25 cellular contexts compared by ENCODE assay signal in the genomic region with DNA sequence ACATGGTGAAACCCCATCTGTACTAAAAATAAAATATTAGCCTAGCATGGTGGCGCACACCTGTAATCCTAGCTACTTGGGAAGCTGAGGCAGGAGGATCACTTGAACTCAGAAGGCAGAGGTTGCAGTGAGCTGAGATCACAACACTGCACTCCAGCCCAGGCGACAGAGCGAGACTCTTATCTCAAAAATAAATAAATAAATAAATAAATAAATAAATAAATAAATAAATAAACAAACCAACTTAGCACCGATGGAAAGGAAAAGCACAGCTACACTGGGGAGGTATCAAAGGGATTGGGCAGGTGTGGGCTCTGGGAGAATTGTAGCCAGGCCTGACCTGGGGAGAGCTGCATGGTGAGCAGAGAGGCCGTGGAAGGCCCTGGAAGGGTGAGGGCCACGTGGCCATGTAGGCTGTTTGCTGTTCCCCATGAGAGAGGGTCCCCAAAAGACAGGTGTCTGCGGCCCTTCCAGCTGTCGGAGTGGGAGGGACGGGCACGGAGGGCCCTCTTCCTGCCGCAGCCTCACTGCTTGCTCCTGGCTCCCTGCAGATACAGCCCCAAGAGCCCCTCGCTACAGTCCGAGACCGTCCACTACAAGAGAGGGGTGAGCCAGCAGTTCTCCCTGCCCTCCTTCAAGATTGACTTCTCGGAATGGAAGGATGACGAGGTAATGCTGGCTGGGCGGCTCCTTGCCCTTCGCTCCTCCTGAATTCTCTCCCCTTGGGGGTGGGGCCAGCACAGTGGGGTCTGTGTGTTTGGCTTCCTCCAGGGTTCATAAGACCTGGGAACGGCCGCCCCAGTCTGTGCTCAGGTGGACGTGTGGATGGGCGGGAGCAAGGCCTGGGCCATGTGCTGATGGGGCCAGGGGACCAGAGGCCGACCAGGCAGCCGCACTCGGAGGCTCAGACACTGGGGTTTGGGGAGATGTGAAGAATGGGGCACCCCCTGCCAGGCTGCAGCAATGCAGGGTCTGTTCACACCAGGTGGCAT. TPM values are rescaled to one million over a fixed set of nuclear protein-coding genes. Genes with fewer than 3 reads are reported as not detected.
DNase-seq lines count a peak whose midpoint lies in the region; ATAC-seq, FAIRE-seq and TF ChIP-seq lines count a peak whose summit lies in the region.
"Had no signal": no experiment of that assay in that cellular context is flagged by ENCODE, and none has a peak within 500 bp of the region (broad histone marks: within the 10 kb centered on the region; RNA-seq: fewer than 3 reads in every experiment).

No MANE protein-coding gene starts in this region.

- no peak overlapping the region for H2BK20ac ChIP-seq in IMR-90 (ENCODE audit: low read depth, low read length)
- no peak overlapping the region for H2BK20ac ChIP-seq in H1 (ENCODE audit: low read length)

- dilution Hi-C loops in IMR-90 (cut with HindIII; ENCODE audit: low sequenced_read_pairs, unreplicated experiment) = no loop called here

- no peaks in the 10 kb centered on the region for H3K9me1 ChIP-seq in IMR-90 (ENCODE audit: insufficient read depth, low read length)

- H3K14ac ChIP-seq in IMR-90 (replicated peaks; ENCODE audit: low read depth, low read length) (no peak overlapping the region), H1 (ENCODE audit: insufficient read length) (no peak overlapping the region), neuronal stem cell (ENCODE audit: low read length) (no peak overlapping the region)

- no peak overlapping the region for H3K23ac ChIP-seq in IMR-90 (ENCODE audit: low read depth, low read length)
- H3K23ac ChIP-seq in H1 (ENCODE audit: insufficient read length) = no peak overlapping the region
- H3K23ac ChIP-seq in neuronal stem cell (ENCODE audit: low read depth, low read length, poor library complexity) = no peak overlapping the region

- POLR2A ChIA-PET in activated CD8-positive, alpha-beta T cell treated with anti-CD3 and anti-CD28 coated beads, Interleukin-2, amount 10 ng/mL, durations not matched to agents 7 days and 5 days (lab: Charles Lee) = no interaction called here
- POLR2A ChIA-PET in activated CD8-positive, alpha-beta T cell treated with anti-CD3 and anti-CD28 coated beads for 36 hours (lab: Charles Lee) = no interaction called here
- POLR2A ChIA-PET in IMR-90 (lab: Charles Lee; ENCODE audit: unreplicated experiment) = no interaction called here
- POLR2A ChIA-PET in H1 (lab: Charles Lee; ENCODE audit: partially characterized antibody) = no interaction called here

- TF ChIP-seq POLR2A in IMR-90 (IDR thresholded peaks at IDR 0.05; ENCODE audit: low read depth, low read length) = no peak
- TF ChIP-seq POLR2A in H1 (IDR thresholded peaks at IDR 0.05; ENCODE audit: control extremely low read depth in 1 of 2, low read depth in 2 of 2, low read length in 2 of 2) = no peak

- no peaks in the 10 kb centered on the region for H3K4me1 ChIP-seq in IMR-90 (ENCODE audit: control insufficient read depth, insufficient read depth, low read length)
- no peaks in the 10 kb centered on the region for H3K4me1 ChIP-seq in H1 (replicated peaks in 1 of 4; ENCODE audit: control insufficient read depth in 3 of 4, insufficient read depth in 4 of 4, low read length in 3 of 4)
- H3K4me1 ChIP-seq in neuronal stem cell (ENCODE audit: control insufficient read depth in 2 of 2, insufficient read depth in 1 of 2, low read depth in 1 of 2, low read length in 2 of 2) = peaks cover 2 to 18% of the 10 kb centered on the region in 2 donors
- peaks cover 24% of the 10 kb centered on the region for H3K4me1 ChIP-seq in hepatocyte (ENCODE audit: insufficient read depth)

- H2AK9ac ChIP-seq in IMR-90 (replicated peaks; ENCODE audit: low read depth, low read length, poor library complexity) = no peak overlapping the region

- no peak overlapping the region for H2BK12ac ChIP-seq in H1 (ENCODE audit: low read depth, low read length)
- no peak overlapping the region for H2BK12ac ChIP-seq in neuronal stem cell (ENCODE audit: low read length)

- no peak for ATAC-seq in activated CD8-positive, alpha-beta T cell treated with anti-CD3 and anti-CD28 coated beads, Interleukin-2, amount 10 ng/mL, durations not matched to agents 7 days and 5 days
- ATAC-seq in activated CD8-positive, alpha-beta T cell treated with anti-CD3 and anti-CD28 coated beads for 36 hours = no peak
- ATAC-seq in IMR-90 (ENCODE audit: low read depth) = no peak
- no peak for ATAC-seq in HG02852 (IDR thresholded peaks at IDR 0.05; ENCODE audit: unreplicated experiment)
- ATAC-seq: HCT116 had no signal

- no peaks in the 10 kb centered on the region for H3K27me3 Mint-ChIP-seq in activated CD8-positive, alpha-beta T cell treated with anti-CD3 and anti-CD28 coated beads, Interleukin-2, amount 10 ng/mL, durations not matched to agents 7 days and 5 days (ENCODE audit: low read depth)
- H3K27me3 Mint-ChIP-seq in activated CD8-positive, alpha-beta T cell treated with anti-CD3 and anti-CD28 coated beads for 36 hours = no peaks in the 10 kb centered on the region
- H3K27me3 Mint-ChIP-seq: CD4-positive, alpha-beta T cell; IgD-negative memory B cell had no signal

- no peak for TF ChIP-seq CTCF in activated CD8-positive, alpha-beta T cell treated with anti-CD3 and anti-CD28 coated beads for 36 hours (IDR thresholded peaks at IDR 0.05)
- TF ChIP-seq CTCF in IMR-90 (conservative IDR thresholded peaks at IDR 0.05; ENCODE audit: low read depth, low read length) (no peak), H1 (IDR thresholded peaks at IDR 0.05; ENCODE audit: control extremely low read depth in 1 of 3, insufficient read depth in 1 of 3, low read depth in 1 of 3, low read length in 3 of 3) (no peak), hepatocyte (IDR thresholded peaks at IDR 0.05; ENCODE audit: poor library complexity) (no peak)

- no peak overlapping the region for H3K9ac ChIP-seq in IMR-90 (ENCODE audit: low read depth, low read length)
- H3K9ac ChIP-seq in H1 (replicated peaks in 1 of 4; ENCODE audit: extremely low read depth in 1 of 4, low read depth in 3 of 4, low read length in 3 of 4) = no peak overlapping the region
- H3K9ac ChIP-seq in neuronal stem cell (ENCODE audit: low read depth, low read length, poor library complexity) = no peak overlapping the region

- H3K4me3 Mint-ChIP-seq in activated CD8-positive, alpha-beta T cell treated with anti-CD3 and anti-CD28 coated beads, Interleukin-2, amount 10 ng/mL, durations not matched to agents 7 days and 5 days = no peak overlapping the region
- H3K4me3 Mint-ChIP-seq in activated CD8-positive, alpha-beta T cell treated with anti-CD3 and anti-CD28 coated beads for 36 hours = no peak overlapping the region
- H3K4me3 Mint-ChIP-seq: CD4-positive, alpha-beta T cell; IgD-negative memory B cell had no signal

- H4K8ac ChIP-seq in IMR-90 (ENCODE audit: low read depth in 2 of 2, low read length in 2 of 2) (no peak overlapping the region), H1 (ENCODE audit: extremely low read depth, insufficient read depth, low read length) (peak overlapping the region; percentile 11; the same call in 1 of the 2 replicates), neuronal stem cell (ENCODE audit: low read depth, low read length) (peak overlapping the region; percentile 48)

- H3K27ac Mint-ChIP-seq in activated CD8-positive, alpha-beta T cell treated with anti-CD3 and anti-CD28 coated beads, Interleukin-2, amount 10 ng/mL, durations not matched to agents 7 days and 5 days = peak overlapping the region; percentile 20
- no peak overlapping the region for H3K27ac Mint-ChIP-seq in activated CD8-positive, alpha-beta T cell treated with anti-CD3 and anti-CD28 coated beads for 36 hours
- H3K27ac Mint-ChIP-seq: IgD-negative memory B cell had no signal

- no peaks in the 10 kb centered on the region for H3K9me3 Mint-ChIP-seq in activated CD8-positive, alpha-beta T cell treated with anti-CD3 and anti-CD28 coated beads, Interleukin-2, amount 10 ng/mL, durations not matched to agents 7 days and 5 days (ENCODE audit: insufficient read depth)
- no peaks in the 10 kb centered on the region for H3K9me3 Mint-ChIP-seq in activated CD8-positive, alpha-beta T cell treated with anti-CD3 and anti-CD28 coated beads for 36 hours
- H3K9me3 Mint-ChIP-seq: CD4-positive, alpha-beta T cell; IgD-negative memory B cell had no signal

- H3K9me2 ChIP-seq in hepatocyte (replicated peaks; ENCODE audit: insufficient read depth) = no peaks in the 10 kb centered on the region

- H3K4ac ChIP-seq in IMR-90 (ENCODE audit: low read depth, low read length) (no peak overlapping the region), H1 (replicated peaks; ENCODE audit: insufficient read length, low read depth, low read length) (no peak overlapping the region), neuronal stem cell (ENCODE audit: low read length) (no peak overlapping the region)

- 100% methylated on average over 7 of the region's 25 CpGs; no CpG with 5 or more reads in 1 of the 2 experiments for WGBS in IMR-90 (ENCODE audit: extremely low coverage in 2 of 2, insufficient read length in 1 of 2), 2 experiments
- WGBS in H1 (ENCODE audit: extremely low coverage in 1 of 2, insufficient coverage in 1 of 2, insufficient read length in 1 of 2, insufficient replicate concordance in 2 of 2, low coverage in 1 of 2, low lambda C conversion rate in 2 of 2, missing lambda C conversion rate in 1 of 2), 2 experiments = 89% methylated on average over 25 of the region's 25 CpGs; no CpG with 5 or more reads in 1 of the 2 experiments
- WGBS in neuronal stem cell (ENCODE audit: extremely low coverage in 2 of 2, insufficient read length in 2 of 2, insufficient replicate concordance in 1 of 2), 2 donors = no CpG with 5 or more reads among the region's 25 CpGs
- 96% methylated on average over 25 of the region's 25 CpGs for WGBS in hepatocyte (ENCODE audit: low lambda C conversion rate, missing lambda C conversion rate)

- no peak for TF ChIP-seq EP300 in H1 (IDR thresholded peaks at IDR 0.05; ENCODE audit: borderline replicate concordance in 1 of 2, low read depth in 2 of 2, low read length in 2 of 2)

- H2AFZ ChIP-seq in IMR-90 (replicated peaks; ENCODE audit: low read length, poor library complexity) (peak overlapping the region; percentile 51), H1 (ENCODE audit: low read length) (no peak overlapping the region), neuronal stem cell (ENCODE audit: low read length) (no peak overlapping the region), hepatocyte (no peak overlapping the region)

- H2BK15ac ChIP-seq in IMR-90 (ENCODE audit: low read depth, low read length) (no peak overlapping the region), H1 (ENCODE audit: low read length) (no peak overlapping the region), neuronal stem cell (ENCODE audit: low read length) (no peak overlapping the region)

- FAIRE-seq in H1 (lab: Jason Lieb, UNC) = no peak
- FAIRE-seq: D721Med had no signal

- no peak overlapping the region for H3K4me2 ChIP-seq in IMR-90 (ENCODE audit: low read depth, low read length)
- H3K4me2 ChIP-seq in H1 (ENCODE audit: insufficient read depth in 1 of 2, low read depth in 2 of 2, low read length in 2 of 2) = no peak overlapping the region
- H3K4me2 ChIP-seq in neuronal stem cell (ENCODE audit: insufficient read depth, low read length, poor library complexity, severe bottlenecking) = no peak overlapping the region
- no peak overlapping the region for H3K4me2 ChIP-seq in hepatocyte

- H3K18ac ChIP-seq in IMR-90 (ENCODE audit: low read depth, low read length) (no peak overlapping the region), H1 (ENCODE audit: extremely low read depth, low read length) (no peak overlapping the region), neuronal stem cell (ENCODE audit: low read length) (no peak overlapping the region)

- no peak overlapping the region for H2BK120ac ChIP-seq in IMR-90 (ENCODE audit: low read depth, low read length)
- H2BK120ac ChIP-seq in H1 (replicated peaks; ENCODE audit: low read depth, low read length) = no peak overlapping the region
- H2BK120ac ChIP-seq in neuronal stem cell (ENCODE audit: low read depth, low read length) = no peak overlapping the region

- H2BK5ac ChIP-seq in IMR-90 (ENCODE audit: low read depth, low read length, poor library complexity, severe bottlenecking) (no peak overlapping the region), H1 (ENCODE audit: low read depth, low read length) (no peak overlapping the region), neuronal stem cell (ENCODE audit: low read length) (no peak overlapping the region)

- H4K20me1 ChIP-seq in IMR-90 (ENCODE audit: insufficient read depth, low read length) (peaks cover 38% of the 10 kb centered on the region), H1 (replicated peaks in 1 of 2; ENCODE audit: control insufficient read depth in 1 of 2, insufficient read depth in 2 of 2, low read length in 2 of 2) (peaks cover 4 to 17% of the 10 kb centered on the region in 2 experiments), hepatocyte (ENCODE audit: insufficient read depth, poor library complexity, severe bottlenecking) (no peaks in the 10 kb centered on the region)

- H3K56ac ChIP-seq in IMR-90 (ENCODE audit: extremely low read depth, insufficient read depth, low read length) = no peak overlapping the region
- no peak overlapping the region for H3K56ac ChIP-seq in H1 (replicated peaks; ENCODE audit: insufficient read length, low read depth, low read length)

- no peak overlapping the region for H4K91ac ChIP-seq in IMR-90 (ENCODE audit: insufficient read depth, low read depth, low read length)
- H4K91ac ChIP-seq in H1 (replicated peaks; ENCODE audit: insufficient read length, low read length) = no peak overlapping the region
- H4K91ac ChIP-seq in neuronal stem cell (ENCODE audit: low read depth, low read length, poor library complexity) = no peak overlapping the region

- H3K79me1 ChIP-seq in IMR-90 (ENCODE audit: low read depth in 1 of 2, low read length in 2 of 2) = peaks cover 6 to 28% of the 10 kb centered on the region in 2 experiments
- peaks cover 3% of the 10 kb centered on the region; the same call in 1 of the 2 replicates for H3K79me1 ChIP-seq in H1 (ENCODE audit: low read depth, low read length)
- peaks cover 19% of the 10 kb centered on the region for H3K79me1 ChIP-seq in neuronal stem cell (ENCODE audit: low read depth, low read length)

- no peak overlapping the region for H3K4me3 ChIP-seq in IMR-90 (ENCODE audit: insufficient read depth, low read depth, low read length)
- no peak overlapping the region for H3K4me3 ChIP-seq in H1 (ENCODE audit: extremely low read depth in 1 of 4, insufficient read depth in 2 of 4, low read depth in 3 of 4, low read length in 4 of 4)
- no peak overlapping the region for H3K4me3 ChIP-seq in neuronal stem cell (ENCODE audit: low read length in 2 of 2)
- H3K4me3 ChIP-seq in hepatocyte = no peak overlapping the region
- H3K4me3 ChIP-seq: Peyer's patch, SK-N-MC had no signal

- H3K9me3 ChIP-seq in IMR-90 (ENCODE audit: control insufficient read depth, insufficient read depth, low read length) (no peaks in the 10 kb centered on the region), H1 (ENCODE audit: insufficient read depth in 2 of 2, low read depth in 1 of 2, low read length in 1 of 2) (no peaks in the 10 kb centered on the region), neuronal stem cell (replicated peaks in 1 of 2; ENCODE audit: control insufficient read depth in 2 of 2, insufficient read depth in 1 of 2, low read depth in 1 of 2, low read length in 2 of 2) (no peaks in the 10 kb centered on the region), hepatocyte (ENCODE audit: low read depth) (no peaks in the 10 kb centered on the region)
- H3K9me3 ChIP-seq: Peyer's patch had no signal

- no peak for DNase-seq in activated CD8-positive, alpha-beta T cell treated with anti-CD3 and anti-CD28 coated beads, Interleukin-2, amount 10 ng/mL, durations not matched to agents 7 days and 5 days
- no peak for DNase-seq in activated CD8-positive, alpha-beta T cell treated with anti-CD3 and anti-CD28 coated beads for 36 hours
- DNase-seq in IMR-90 (no peak), H1 (ENCODE audit: low read depth in 1 of 2, low spot score in 2 of 2) (no peak), neuronal stem cell (ENCODE audit: low spot score) (no peak), ACHN (no peak), hepatocyte (ENCODE audit: low spot score) (no peak)
- DNase-seq: CD4-positive, alpha-beta T cell; GOT3; NCI-H1048; NCI-H1417; NCI-H187; NCI-H2081 treated with DMSO at 0.1 percent for 48 hours; NCI-H2171; NCI-H226; NCI-H510A; NCI-H69; Peyer's patch; SIG-M5 had no signal

- in situ Hi-C loops in IMR-90 (cut with MboI; ENCODE audit: low sequenced_read_pairs) (no loop called here), ACHN (cut with HindIII; ENCODE audit: low pct_ligation_motif_present, low pct_unique_long_range_greater_than_20kb, low sequenced_read_pairs) (no loop called here)

- no peak for TF ChIP-seq RAD21 in IMR-90 (IDR thresholded peaks at IDR 0.05; ENCODE audit: low read length)
- no peak for TF ChIP-seq RAD21 in H1 (IDR thresholded peaks at IDR 0.05 in 1 of 2, conservative IDR thresholded peaks at IDR 0.05 in 1 of 2; ENCODE audit: low read depth in 2 of 2, low read length in 2 of 2)

- no peak overlapping the region for H4K5ac ChIP-seq in IMR-90 (ENCODE audit: low read depth, low read length)
- no peak overlapping the region for H4K5ac ChIP-seq in H1 (ENCODE audit: insufficient read length, low read depth, low read length)

- CTCF ChIA-PET in activated CD8-positive, alpha-beta T cell treated with anti-CD3 and anti-CD28 coated beads, Interleukin-2, amount 10 ng/mL, durations not matched to agents 7 days and 5 days (lab: Charles Lee) = no interaction called here
- CTCF ChIA-PET in activated CD8-positive, alpha-beta T cell treated with anti-CD3 and anti-CD28 coated beads for 36 hours (lab: Charles Lee) = interaction anchor here (0.7 kb wide), 1 partner anchor 237 kb away, joined by 3 read pairs; no protein-coding TSS in a partner anchor
- CTCF ChIA-PET in IMR-90 (lab: Yijun Ruan, JAX) = interaction anchor here (1.4 kb wide), 1 partner anchor 13 kb away, joined by 4 read pairs; no protein-coding TSS in a partner anchor
- CTCF ChIA-PET in H1 (lab: Charles Lee; ENCODE audit: partially characterized antibody) = interaction anchor here (0.7 to 2.0 kb wide), 4 partner anchors 16 to 150 kb away, joined by 3 to 7 read pairs (median 5); no protein-coding TSS in a partner anchor

- H3K79me2 ChIP-seq in H1 (ENCODE audit: control insufficient read depth in 1 of 2, insufficient read depth in 2 of 2, low read length in 2 of 2) = no peaks in the 10 kb centered on the region
- H3K79me2 ChIP-seq in hepatocyte = peaks cover 21% of the 10 kb centered on the region

- H3K36me3 Mint-ChIP-seq in activated CD8-positive, alpha-beta T cell treated with anti-CD3 and anti-CD28 coated beads, Interleukin-2, amount 10 ng/mL, durations not matched to agents 7 days and 5 days (ENCODE audit: low read depth) = peaks cover 24% of the 10 kb centered on the region
- H3K36me3 Mint-ChIP-seq in activated CD8-positive, alpha-beta T cell treated with anti-CD3 and anti-CD28 coated beads for 36 hours (ENCODE audit: low read depth) = peaks cover 15% of the 10 kb centered on the region
- H3K36me3 Mint-ChIP-seq: IgD-negative memory B cell had no signal

- H3K4me1 Mint-ChIP-seq in activated CD8-positive, alpha-beta T cell treated with anti-CD3 and anti-CD28 coated beads, Interleukin-2, amount 10 ng/mL, durations not matched to agents 7 days and 5 days (ENCODE audit: low read depth) = peaks cover 39% of the 10 kb centered on the region
- peaks cover 35% of the 10 kb centered on the region for H3K4me1 Mint-ChIP-seq in activated CD8-positive, alpha-beta T cell treated with anti-CD3 and anti-CD28 coated beads for 36 hours (ENCODE audit: low read depth)

- H3K36me3 ChIP-seq in IMR-90 (ENCODE audit: control insufficient read depth, insufficient read depth, low read length) (peaks cover 60% of the 10 kb centered on the region), H1 (ENCODE audit: control insufficient read depth in 2 of 4, insufficient read depth in 4 of 4, low read length in 3 of 4) (peaks cover 0 to 13% (median 9%) of the 10 kb centered on the region in 4 experiments; a peak in 7 of 8 replicates), neuronal stem cell (replicated peaks in 1 of 2; ENCODE audit: control insufficient read depth in 2 of 2, insufficient read depth in 2 of 2, low read length in 2 of 2) (peaks cover 26 to 76% of the 10 kb centered on the region in 2 donors), hepatocyte (replicated peaks; ENCODE audit: insufficient read depth, low read depth) (no peaks in the 10 kb centered on the region)

- no TSS peak for BruUV-seq in IMR-90 (replicated peaks; lab: Mats Ljungman, UMichigan)

- intact Hi-C loops in activated CD8-positive, alpha-beta T cell treated with anti-CD3 and anti-CD28 coated beads for 36 hours (cut with micrococcal nuclease) = no loop called here
- intact Hi-C loops in IMR-90 (cut with micrococcal nuclease) = no loop called here

- H3K23me2 ChIP-seq in H1 (ENCODE audit: low read depth, low read length) = no peaks in the 10 kb centered on the region

- H3K27ac ChIP-seq in IMR-90 (ENCODE audit: insufficient read depth, low read length) (no peak overlapping the region), H1 (ENCODE audit: low read depth, low read length) (no peak overlapping the region), neuronal stem cell (replicated peaks; ENCODE audit: low read length) (no peak overlapping the region), hepatocyte (no peak overlapping the region)
- H3K27ac ChIP-seq: 22Rv1, SK-N-MC had no signal

- no peaks in the 10 kb centered on the region for H3K27me3 ChIP-seq in IMR-90 (ENCODE audit: control insufficient read depth, insufficient read depth, low read length)
- no peaks in the 10 kb centered on the region for H3K27me3 ChIP-seq in H1 (replicated peaks in 1 of 4; ENCODE audit: control insufficient read depth in 3 of 4, extremely low read depth in 1 of 4, insufficient read depth in 3 of 4, low read length in 3 of 4)
- H3K27me3 ChIP-seq in neuronal stem cell (ENCODE audit: control insufficient read depth in 3 of 3, insufficient read depth in 3 of 3, low read depth in 1 of 3, low read length in 3 of 3) = no peaks in the 10 kb centered on the region
- H3K27me3 ChIP-seq in hepatocyte = no peaks in the 10 kb centered on the region
- H3K27me3 ChIP-seq: Peyer's patch had no signal

- H2AK5ac ChIP-seq in IMR-90 (ENCODE audit: low read depth, low read length) (no peak overlapping the region), H1 (ENCODE audit: low read depth, low read length) (no peak overlapping the region), neuronal stem cell (ENCODE audit: low read depth, low read length) (peak overlapping the region; percentile 52)

RNA-seq across cellular contexts. Expression of gene MGRN1, which starts 32.4 kb away (rescaled TPM):
- 10 to 100 TPM; 77.3 to 80.6 TPM for total RNA-seq in activated CD8-positive, alpha-beta T cell treated with anti-CD3 and anti-CD28 coated beads, Interleukin-2, amount 10 ng/mL, durations not matched to agents 7 days and 5 days
- total RNA-seq in activated CD8-positive, alpha-beta T cell treated with anti-CD3 and anti-CD28 coated beads for 36 hours = 10 to 100 TPM; 67.6 to 70.8 TPM
- total RNA-seq in IMR-90 (2012; rRNA removed) = 11.7 and 13.9 TPM in 2 replicates
- 26.7 and 32.7 TPM in 2 replicates for polyA plus RNA-seq in IMR-90 (2012; rRNA removed)
- 29.0 and 31.5 TPM in 2 replicates for polyA plus RNA-seq in IMR-90 (2012; cell fraction: cytosol; rRNA removed)
- 31.0 and 54.6 TPM in 2 replicates for polyA plus RNA-seq in IMR-90 (2012; cell fraction: nucleus; rRNA removed; ENCODE audit: low replicate concordance)
- total RNA-seq in H1 (2021; fragmentation: NEBNext Ultra II Directional; extraction: Animal tissue kit (Norgen Biotek cat#: 25700)) = 79.4 and 82.3 TPM in 2 replicates
- 15.0 and 30.1 TPM in 2 replicates for polyA plus RNA-seq in H1 (2011; rRNA removed)
- polyA plus RNA-seq in H1 (2011; cell fraction: cytosol; rRNA removed) = 12.4 TPM
- polyA plus RNA-seq in H1 (2011; cell fraction: nucleus; rRNA removed) = 33.9 TPM
- 39.5 to 72.9 TPM (median 65.4 TPM) in 4 replicates for polyA plus RNA-seq in H1 (2012, experiment 1 of 2)
- polyA plus RNA-seq in H1 (2012, experiment 2 of 2) = 52.0 TPM
- polyA plus RNA-seq in H1 (2013, experiment 1 of 2) = 46.7 TPM
- polyA plus RNA-seq in H1 (2013, experiment 2 of 2) = 47.1 TPM
- 17.9 and 22.6 TPM in 2 replicates for polyA minus RNA-seq in H1 (2011; rRNA and poly(A)+ RNA removed)
- 30.4 TPM for polyA minus RNA-seq in H1 (2011; cell fraction: cytosol; rRNA and poly(A)+ RNA removed)
- 30.7 TPM for polyA minus RNA-seq in H1 (2011; cell fraction: nucleus; rRNA and poly(A)+ RNA removed)
- polyA plus RNA-seq in neuronal stem cell (2013, experiment 1 of 2) = 48.7 TPM
- polyA plus RNA-seq in neuronal stem cell (2013, experiment 2 of 2) = 51.0 TPM
- 24.1 and 29.2 TPM in 2 replicates for total RNA-seq in hepatocyte
- 30.8 and 32.0 TPM in 2 replicates for polyA plus RNA-seq in hepatocyte

RNA-seq across cellular contexts. Expression of gene NUDT16L1, which starts 36.4 kb away (rescaled TPM):
- 10 to 100 TPM; 32.6 to 36.2 TPM for total RNA-seq in activated CD8-positive, alpha-beta T cell treated with anti-CD3 and anti-CD28 coated beads, Interleukin-2, amount 10 ng/mL, durations not matched to agents 7 days and 5 days
- total RNA-seq in activated CD8-positive, alpha-beta T cell treated with anti-CD3 and anti-CD28 coated beads for 36 hours = 10 to 100 TPM; 22.3 to 25.6 TPM
- 22.9 and 28.3 TPM in 2 replicates for total RNA-seq in IMR-90 (2012; rRNA removed)
- polyA plus RNA-seq in IMR-90 (2012; rRNA removed) = 44.3 and 63.8 TPM in 2 replicates
- 55.5 and 62.4 TPM in 2 replicates for polyA plus RNA-seq in IMR-90 (2012; cell fraction: cytosol; rRNA removed)
- 25.7 and 61.5 TPM in 2 replicates for polyA plus RNA-seq in IMR-90 (2012; cell fraction: nucleus; rRNA removed; ENCODE audit: low replicate concordance)
- 34.8 and 41.3 TPM in 2 replicates for total RNA-seq in H1 (2021; fragmentation: NEBNext Ultra II Directional; extraction: Animal tissue kit (Norgen Biotek cat#: 25700))
- 77.3 and 112 TPM in 2 replicates for polyA plus RNA-seq in H1 (2011; rRNA removed)
- polyA plus RNA-seq in H1 (2011; cell fraction: cytosol; rRNA removed) = 77.8 TPM
- 64.0 TPM for polyA plus RNA-seq in H1 (2011; cell fraction: nucleus; rRNA removed)
- 29.6 to 40.8 TPM (median 37.5 TPM) in 4 replicates for polyA plus RNA-seq in H1 (2012, experiment 1 of 2)
- polyA plus RNA-seq in H1 (2012, experiment 2 of 2) = 45.2 TPM
- polyA plus RNA-seq in H1 (2013, experiment 1 of 2) = 21.6 TPM
- polyA plus RNA-seq in H1 (2013, experiment 2 of 2) = 20.8 TPM
- polyA minus RNA-seq in H1 (2011; rRNA and poly(A)+ RNA removed) = 11.7 and 13.1 TPM in 2 replicates
- polyA minus RNA-seq in H1 (2011; cell fraction: cytosol; rRNA and poly(A)+ RNA removed) = 23.3 TPM
- polyA minus RNA-seq in H1 (2011; cell fraction: nucleus; rRNA and poly(A)+ RNA removed) = 22.2 TPM
- 24.6 TPM for polyA plus RNA-seq in neuronal stem cell (2013, experiment 1 of 2)
- polyA plus RNA-seq in neuronal stem cell (2013, experiment 2 of 2) = 25.4 TPM
- total RNA-seq in hepatocyte = 40.4 and 54.8 TPM in 2 replicates
- 78.8 and 80.5 TPM in 2 replicates for polyA plus RNA-seq in hepatocyte

RNA-seq across cellular contexts. Expression of gene UBALD1, which starts 42.3 kb away (rescaled TPM):
- 10 to 100 TPM; 15.0 to 18.9 TPM for total RNA-seq in activated CD8-positive, alpha-beta T cell treated with anti-CD3 and anti-CD28 coated beads, Interleukin-2, amount 10 ng/mL, durations not matched to agents 7 days and 5 days
- 10 to 100 TPM; 12.2 to 13.4 TPM for total RNA-seq in activated CD8-positive, alpha-beta T cell treated with anti-CD3 and anti-CD28 coated beads for 36 hours
- total RNA-seq in IMR-90 (2012; rRNA removed) = 1.3 and 1.9 TPM in 2 replicates
- 14.5 and 20.5 TPM in 2 replicates for polyA plus RNA-seq in IMR-90 (2012; rRNA removed)
- 12.3 and 29.5 TPM in 2 replicates for polyA plus RNA-seq in IMR-90 (2012; cell fraction: cytosol; rRNA removed)
- polyA plus RNA-seq in IMR-90 (2012; cell fraction: nucleus; rRNA removed; ENCODE audit: low replicate concordance) = 53.3 and 131 TPM in 2 replicates
- 52.2 and 62.0 TPM in 2 replicates for total RNA-seq in H1 (2021; fragmentation: NEBNext Ultra II Directional; extraction: Animal tissue kit (Norgen Biotek cat#: 25700))
- 28.6 and 48.9 TPM in 2 replicates for polyA plus RNA-seq in H1 (2011; rRNA removed)
- 20.7 TPM for polyA plus RNA-seq in H1 (2011; cell fraction: cytosol; rRNA removed)
- 44.3 TPM for polyA plus RNA-seq in H1 (2011; cell fraction: nucleus; rRNA removed)
- polyA plus RNA-seq in H1 (2012, experiment 1 of 2) = 31.3 to 45.9 TPM (median 41.7 TPM) in 4 replicates
- 25.4 TPM for polyA plus RNA-seq in H1 (2012, experiment 2 of 2)
- 36.1 TPM for polyA plus RNA-seq in H1 (2013, experiment 1 of 2)
- 36.7 TPM for polyA plus RNA-seq in H1 (2013, experiment 2 of 2)
- polyA minus RNA-seq in H1 (2011; rRNA and poly(A)+ RNA removed) = 3.9 and 5.5 TPM in 2 replicates
- polyA minus RNA-seq in H1 (2011; cell fraction: cytosol; rRNA and poly(A)+ RNA removed) = 28.0 TPM
- 45.1 TPM for polyA minus RNA-seq in H1 (2011; cell fraction: nucleus; rRNA and poly(A)+ RNA removed)
- polyA plus RNA-seq in neuronal stem cell (2013, experiment 1 of 2) = 13.4 TPM
- 13.0 TPM for polyA plus RNA-seq in neuronal stem cell (2013, experiment 2 of 2)
- total RNA-seq in hepatocyte = 6.1 and 9.9 TPM in 2 replicates
- polyA plus RNA-seq in hepatocyte = 25.7 and 36.8 TPM in 2 replicates

Comparison
In these comparisons a context has a peak if more than half of its experiments do, and no peak if none do; other contexts are left out.
1. H4K8ac ChIP-seq: peak in H1 (single experiment) and neuronal stem cell (single experiment); none in IMR-90 (0 of 2).